In the genomic region with DNA sequence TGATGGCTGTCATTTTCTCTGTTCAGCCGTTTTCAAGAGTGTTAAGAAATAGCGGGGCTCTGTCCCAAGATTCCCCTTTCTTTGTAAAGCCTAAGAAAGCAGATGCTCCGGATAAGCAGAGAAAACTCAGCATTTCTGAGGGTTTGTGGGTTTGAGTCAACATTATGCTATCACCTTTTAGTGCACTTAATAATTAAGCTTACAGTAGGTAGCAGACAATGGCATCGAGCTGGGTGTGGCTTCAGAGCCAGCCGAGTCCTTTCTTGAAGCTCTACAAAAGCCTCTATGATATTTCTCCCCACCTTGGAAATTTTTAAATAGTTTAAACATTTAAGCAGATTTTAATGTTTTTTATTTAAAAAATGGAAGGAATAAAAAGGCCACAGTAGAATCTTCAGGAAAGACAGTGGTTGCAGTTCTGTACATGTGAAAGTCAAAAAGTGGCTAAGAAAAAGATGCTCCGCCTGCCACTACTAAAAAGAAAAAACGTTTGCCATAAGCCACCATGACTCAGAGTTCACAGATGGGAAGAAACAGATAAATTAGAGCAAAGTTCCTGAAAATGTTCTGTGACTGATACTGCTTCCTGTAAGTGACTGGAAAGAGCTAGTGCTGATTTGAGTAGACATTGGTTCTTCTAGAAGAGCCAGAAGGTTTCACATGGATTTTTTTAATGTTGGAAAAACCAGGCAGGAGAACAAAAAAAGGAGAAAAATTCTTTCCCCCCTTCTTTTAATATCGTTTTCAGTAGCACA, we compare ENCODE assay signal across 11 cellular contexts.
A peak's percentile ranks its signal among the peaks of the same experiment; 100 is the strongest.
DNase-seq lines count a peak whose midpoint lies in the region; ATAC-seq and TF ChIP-seq lines count a peak whose summit lies in the region.
"Had no signal": no experiment of that assay in that cellular context is flagged by ENCODE, and none has a peak within 500 bp of the region (broad histone marks: within the 10 kb centered on the region; RNA-seq: fewer than 3 reads in every experiment).

No MANE protein-coding gene starts in this region.

- H3K27me3 ChIP-seq in sigmoid colon, result no peaks in the 10 kb centered on the region

- 56 to 61% methylated on average over 8 of the region's 8 CpGs for WGBS in sigmoid colon, 2 donors

- no peaks in the 10 kb centered on the region for H3K36me3 ChIP-seq in sigmoid colon

- TF ChIP-seq POLR2A in sigmoid colon (IDR thresholded peaks at IDR 0.05), result no peak

- H3K27ac ChIP-seq in sigmoid colon, result peak overlapping the region in 3 of 4 donors; percentile 11 to 40 (median 39)

- no peak for TF ChIP-seq CTCF in sigmoid colon (IDR thresholded peaks at IDR 0.05)

- H3K4me1 ChIP-seq in sigmoid colon, result peaks cover 0 to 12% (median 4%) of the 10 kb centered on the region in 4 donors

- intact Hi-C loops in sigmoid colon (cut with DNase I), result no loop called here

- TF ChIP-seq EP300 in sigmoid colon (IDR thresholded peaks at IDR 0.05), result no peak

- H3K9me3 ChIP-seq in sigmoid colon, result peaks cover 0 to 2% (median 0%) of the 10 kb centered on the region in 4 donors

- ATAC-seq in HG02973 (IDR thresholded peaks at IDR 0.05; ENCODE audit: unreplicated experiment) (no peak), GM18517 (IDR thresholded peaks at IDR 0.05; ENCODE audit: unreplicated experiment) (no peak)

- peak; percentile 90 for DNase-seq in ELR (ENCODE audit: low read depth)
- peak; percentile 94 for DNase-seq in SIG-M5 treated with dmso at 0.1 percent for 504 hours (lab: John Stamatoyannopoulos, UW; ENCODE audit: unreplicated experiment)
- DNase-seq in foreskin melanocyte, result peak; percentile 6
- no peak for DNase-seq in sigmoid colon
- no peak for DNase-seq in NCI-H345 (lab: John Stamatoyannopoulos, UW)
- no peak for DNase-seq in NCI-H1930 (lab: John Stamatoyannopoulos, UW)
- DNase-seq: mammary epithelial cell; NCI-H1417 treated with DMSO at 0.1 percent for 48 hours; stimulated activated CD4-positive, alpha-beta T cell treated with anti-CD3 and anti-CD28 coated beads, Interleukin-4, amount 100 ng/mL, for 4 hours had no signal

- H3K4me3 ChIP-seq in sigmoid colon, result no peak overlapping the region

Comparison
In these comparisons a context has a peak if more than half of its experiments do, and no peak if none do; other contexts are left out.
1. DNase-seq: peak in ELR (single experiment), SIG-M5 treated with dmso at 0.1 percent for 504 hours (single experiment) and foreskin melanocyte (single experiment); none in sigmoid colon (single experiment), NCI-H345 (single experiment) and NCI-H1930 (0 of 2).